ENCODE assay signal across 25 cellular contexts in the genomic region with DNA sequence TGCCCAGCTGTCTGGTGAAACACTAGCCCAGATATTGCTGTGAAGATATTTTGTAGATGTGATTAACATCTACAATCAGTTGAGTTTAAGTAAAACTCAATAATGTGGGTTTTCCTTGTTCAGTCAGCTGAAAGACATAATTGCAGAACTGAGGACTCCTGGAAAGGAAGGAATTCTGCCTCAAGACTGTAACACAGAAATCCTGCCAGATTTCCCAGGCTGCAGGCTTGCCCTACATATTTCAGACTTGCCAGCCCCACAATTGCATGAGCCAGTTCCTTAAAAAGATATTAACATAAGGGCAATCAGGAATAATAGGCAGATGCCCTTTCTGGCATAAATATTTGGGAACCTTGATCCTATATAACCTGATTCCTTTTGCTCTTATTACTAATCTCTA.
"Had no signal": no experiment of that assay in that cellular context is flagged by ENCODE, and none has a peak within 500 bp of the region (broad histone marks: within the 10 kb centered on the region; RNA-seq: fewer than 3 reads in every experiment).

No MANE protein-coding gene starts in this region.

- H3K27me3 ChIP-seq: ascending aorta, brain microvascular endothelial cell, dorsolateral prefrontal cortex had no signal

- DNase-seq: activated CD4-positive, alpha-beta memory T cell treated with anti-CD3 and anti-CD28 coated beads for 36 hours; activated CD4-positive, alpha-beta T cell treated with anti-CD3 and anti-CD28 coated beads for 36 hours; activated CD4-positive, alpha-beta T cell treated with anti-CD3 and anti-CD28 coated beads, Interleukin-2, amount 10 ng/mL, durations not matched to agents 24 days and 14 days; activated CD4-positive, CD25-positive, alpha-beta regulatory T cell; activated CD4-positive, CD25-positive, alpha-beta regulatory T cell treated with anti-CD3 and anti-CD28 coated beads, Interleukin-2, amount 50 U/mL, for 72 hours; activated CD8-positive, alpha-beta memory T cell treated with anti-CD3 and anti-CD28 coated beads, Interleukin-2, amount 10 ng/mL, durations not matched to agents 7 days and 5 days; activated CD8-positive, alpha-beta memory T cell treated with anti-CD3 and anti-CD28 coated beads, Interleukin-2, amount 50 U/mL, for 4 hours; activated CD8-positive, alpha-beta T cell treated with anti-CD3 and anti-CD28 coated beads, Interleukin-2, amount 10 ng/mL, durations not matched to agents 7 days and 5 days; activated effector memory CD4-positive, alpha-beta T cell treated with anti-CD3 and anti-CD28 coated beads, Interleukin-2, amount 50 U/mL, for 16 hours; activated naive CD4-positive, alpha-beta T cell treated with anti-CD3 and anti-CD28 coated beads for 36 hours; activated naive CD8-positive, alpha-beta T cell treated with anti-CD3 and anti-CD28 coated beads for 36 hours; activated naive CD8-positive, alpha-beta T cell treated with anti-CD3 and anti-CD28 coated beads, Interleukin-2, amount 50 U/mL, for 24 hours; activated T-cell treated with anti-CD3 and anti-CD28 coated beads, Interleukin-2, amount 50 U/mL, for 1 hour; activated T-cell treated with anti-CD3 and anti-CD28 coated beads, Interleukin-2, amount 50 U/mL, for 48 hours; brain microvascular endothelial cell; dorsolateral prefrontal cortex; effector memory CD4-positive, alpha-beta T cell; endodermal cell; foreskin fibroblast; head of caudate nucleus; hippocampal formation; T-helper 2 cell had no signal

- H3K36me3 ChIP-seq: ascending aorta, brain microvascular endothelial cell had no signal

- FAIRE-seq: bronchial epithelial cell had no signal

- H3K27ac ChIP-seq: ascending aorta, brain microvascular endothelial cell, coronary artery, dorsolateral prefrontal cortex had no signal

- H3K4me1 ChIP-seq: ascending aorta had no signal

- H3K9me3 ChIP-seq: ascending aorta had no signal

- H3K4me3 ChIP-seq: ascending aorta, coronary artery, dorsolateral prefrontal cortex had no signal
